In genomic region chr16:3118846-3119245, GRCh38 we compare ENCODE assay signal across 31 cellular contexts. TPM values are rescaled to one million over a fixed set of nuclear protein-coding genes. Genes with fewer than 3 reads are reported as not detected.
"Had no signal": no experiment of that assay in that cellular context is flagged by ENCODE, and none has a peak within 500 bp of the region (broad histone marks: within the 10 kb centered on the region; RNA-seq: fewer than 3 reads in every experiment).

No MANE protein-coding gene starts in this region.

- H3K4me2 ChIP-seq: neural progenitor cell, smooth muscle cell had no signal

- H3K4me1 ChIP-seq: neural progenitor cell had no signal

- ATAC-seq: natural killer cell; right lobe of liver; stimulated activated memory B cell treated with anti-CD40 and anti-IgM and Interleukin-4, amounts not matched to agents 10 μg/mL and 1 μg/mL and 100 μg/mL, for 72 hours; stimulated activated naive CD8-positive, alpha-beta T cell treated with anti-CD3 and anti-CD28 coated beads, Interleukin-15, amount 100 ng/mL, for 72 hours had no signal

- H3K27ac ChIP-seq: left ventricle myocardium inferior, neural progenitor cell, neutrophil, ovary, right lobe of liver, transverse colon, upper lobe of left lung, vagina had no signal

- H3K9me3 ChIP-seq: left ventricle myocardium inferior, neutrophil, ovary, right lobe of liver, transverse colon, upper lobe of left lung, vagina had no signal

- H3K36me3 ChIP-seq: neural progenitor cell, neutrophil, ovary, transverse colon had no signal

- H3K9ac ChIP-seq: neural progenitor cell had no signal

- DNase-seq: hypothalamus; islet precursor cell; left ventricle myocardium inferior; mesendoderm; naive B cell; natural killer cell; nephron progenitor cell; occipital lobe; ovary; stimulated activated CD4-positive, alpha-beta T cell treated with anti-CD3 and anti-CD28 coated beads, Interleukin-1b, Interleukin-23, amount 100 ng/mL, for 48 hours; stimulated activated CD4-positive, alpha-beta T cell treated with anti-CD3 and anti-CD28 coated beads, Interleukin-2, amount 100 ng/mL, for 48 hours; stimulated activated CD4-positive, alpha-beta T cell treated with anti-CD3 and anti-CD28 coated beads, Interleukin-4, amount 100 ng/mL, for 4 hours; stimulated activated CD8-positive, alpha-beta memory T cell treated with anti-CD3 and anti-CD28 coated beads, Interleukin-4, amount 100 ng/mL, for 48 hours; stimulated activated naive CD4-positive, alpha-beta T cell treated with Interleukin-2 at 50 U/mL for 16 hours; stimulated activated naive CD8-positive, alpha-beta T cell treated with anti-CD3 and anti-CD28 coated beads, Interleukin-15, amount 100 ng/mL, for 72 hours; substantia nigra; transverse colon had no signal

- H3K4me3 ChIP-seq: left ventricle myocardium inferior, lung, neural progenitor cell, ovary, right lobe of liver, smooth muscle cell, transverse colon, upper lobe of left lung, vagina had no signal

- H2AFZ ChIP-seq: neural progenitor cell had no signal

- H3K27me3 ChIP-seq: ovary, right lobe of liver, transverse colon, upper lobe of left lung, vagina had no signal

RNA-seq across cellular contexts. Expression of gene ZSCAN10, which starts 19.8 kb away (rescaled TPM):
- total RNA-seq: kidney epithelial cell, left ventricle myocardium inferior, lower leg skin, occipital lobe, pulmonary artery endothelial cell, renal cortical epithelial cell, right lobe of liver, skeletal muscle tissue, smooth muscle cell, transverse colon, urinary bladder, vagina had no signal
- polyA plus RNA-seq: smooth muscle cell, urinary bladder had no signal
